Comparison of ENCODE assay signal across 8 cellular contexts in genomic region chr11:105034494-105035261, GRCh38. TPM values are rescaled to one million over a fixed set of nuclear protein-coding genes. Genes with fewer than 3 reads are reported as not detected.
A peak's percentile ranks its signal among the peaks of the same experiment; 100 is the strongest.
DNase-seq lines count a peak whose midpoint lies in the region; ATAC-seq, FAIRE-seq and TF ChIP-seq lines count a peak whose summit lies in the region.
"Not testable (repeated sequence)": the region's sequence is repeated elsewhere in the genome, so short reads cannot be mapped to it uniquely, and the experiment has no call there.

Gene CASP1 (minus strand): TSS chr11:105035144. CDS start chr11:105035113, 31 bp downstream.

- not testable (repeated sequence) for H3K4me1 ChIP-seq in ascending aorta, gastroesophageal sphincter
- H3K4me1 ChIP-seq in neutrophil (ENCODE audit: control insufficient read depth in 1 of 2, insufficient read depth in 1 of 2, low read depth in 1 of 2, low read length in 1 of 2) = peaks cover 38 to 48% of the 10 kb centered on the region in 2 experiments
- peaks cover 0 to 21% (median 0%) of the 10 kb centered on the region in 4 donors for H3K4me1 ChIP-seq in tibial nerve

- not testable (repeated sequence) for TF ChIP-seq CTCF in ascending aorta (IDR thresholded peaks at IDR 0.05); gastroesophageal sphincter (IDR thresholded peaks at IDR 0.05); neutrophil (IDR thresholded peaks at IDR 0.05); tibial nerve (IDR thresholded peaks at IDR 0.05)

- peak; percentile 93 for ATAC-seq in GM21786 (IDR thresholded peaks at IDR 0.05; ENCODE audit: unreplicated experiment)
- ATAC-seq in HG03521 (IDR thresholded peaks at IDR 0.05; ENCODE audit: unreplicated experiment) = peak; percentile 86
- peak; percentile 88 for ATAC-seq in gastroesophageal sphincter

- peak within 1 kb of the TSS; percentile 46 to 53 for H3K4me3 ChIP-seq in ascending aorta
- H3K4me3 ChIP-seq in gastroesophageal sphincter = peak within 1 kb of the TSS; percentile 31 to 42
- H3K4me3 ChIP-seq in neutrophil (ENCODE audit: low read depth in 1 of 2, low read length in 1 of 2) = peak within 1 kb of the TSS; percentile 63 to 86
- H3K4me3 ChIP-seq in tibial nerve = peak within 1 kb of the TSS; percentile 15 to 48 (median 32)

- TF ChIP-seq POLR2A in GM12891 (IDR thresholded peaks at IDR 0.05; ENCODE audit: low read depth, low read length) (0 out of 2 replicates have a peak, but pooled peaks have one; percentile 45), tibial nerve (IDR thresholded peaks at IDR 0.05) (peak in 1 of 2 donors; percentile 27)
- not testable (repeated sequence) for TF ChIP-seq POLR2A in gastroesophageal sphincter (IDR thresholded peaks at IDR 0.05)

- DNase-seq in GM12891 (ENCODE audit: insufficient read length, low spot score) = not testable (repeated sequence)
- DNase-seq in SKM-1 treated with dmso at 0.1 percent for 144 hours (lab: John Stamatoyannopoulos, UW; ENCODE audit: unreplicated experiment) (peak; percentile 75), ascending aorta (ENCODE audit: low spot score in 2 of 2) (peak in 1 of 2 donors; percentile 81), tibial nerve (ENCODE audit: low spot score in 2 of 2) (peak in 1 of 2 donors; percentile 55)

- peak within 1 kb of the TSS; percentile 48 to 64 for H3K27ac ChIP-seq in ascending aorta
- peak within 1 kb of the TSS; percentile 31 to 76 (median 66) for H3K27ac ChIP-seq in gastroesophageal sphincter
- H3K27ac ChIP-seq in neutrophil = peak within 1 kb of the TSS; percentile 85
- peak within 1 kb of the TSS; percentile 44 to 79 (median 68) for H3K27ac ChIP-seq in tibial nerve

- intact Hi-C loops in ascending aorta (cut with DNase I) = not testable (repeated sequence)

- WGBS in gastroesophageal sphincter (ENCODE audit: low coverage in 1 of 2), 2 donors = 14 to 38% methylated on average over 3 of the region's 3 CpGs
- WGBS in tibial nerve, 2 donors = 22 to 26% methylated on average over 3 of the region's 3 CpGs

- not testable (repeated sequence) for FAIRE-seq in GM12891 (lab: Jason Lieb, UNC)

- not testable (repeated sequence) for H3K9me3 ChIP-seq in ascending aorta, gastroesophageal sphincter, neutrophil, tibial nerve

- TF ChIP-seq EP300 in gastroesophageal sphincter (IDR thresholded peaks at IDR 0.05) = not testable (repeated sequence)
- TF ChIP-seq EP300 in tibial nerve (IDR thresholded peaks at IDR 0.05) = peak in 1 of 2 donors; percentile 81

- H3K36me3 ChIP-seq in ascending aorta, gastroesophageal sphincter: not testable (repeated sequence)
- H3K36me3 ChIP-seq in neutrophil (peaks cover 61% of the 10 kb centered on the region), tibial nerve (peaks cover 0 to 17% (median 0%) of the 10 kb centered on the region in 3 donors)

- not testable (repeated sequence) for H3K27me3 ChIP-seq in ascending aorta, gastroesophageal sphincter, neutrophil, tibial nerve

TF ChIP-seq in GM12891, 5 proteins besides CTCF, POLR2A, EP300 and RAD21:
- TF ChIP-seq SPI1 (IDR thresholded peaks at IDR 0.05; ENCODE audit: low read depth, low read length) = peak; percentile 42; the same call in 1 of the 2 replicates
- peak; percentile 89; the same call in 1 of the 2 replicates for TF ChIP-seq POU2F2 (IDR thresholded peaks at IDR 0.05; ENCODE audit: low read depth, low read length)
- TF ChIP-seq TAF1 (IDR thresholded peaks at IDR 0.05; ENCODE audit: low read depth, low read length) = peak; percentile 83

RNA-seq across cellular contexts. Expression of gene CASP1, which starts in this region (rescaled TPM):
- 59.5 TPM for polyA plus RNA-seq in GM12891 (2012; ENCODE audit: low read depth, missing spikeins)
- total RNA-seq in ascending aorta (not detected), gastroesophageal sphincter (10 to 100 TPM in 1 of 4 donors, 1 to 10 TPM in 3; 3.0 to 12.8 (median 7.3) TPM), tibial nerve (10 to 100 TPM in 1 of 4 donors, 1 to 10 TPM in 3; 8.5 to 15.0 (median 8.9) TPM)
